30 cellular contexts compared by ENCODE assay signal in genomic region chr12:90244232-90244631, GRCh38.
"Had no signal": no experiment of that assay in that cellular context is flagged by ENCODE, and none has a peak within 500 bp of the region (broad histone marks: within the 10 kb centered on the region; RNA-seq: fewer than 3 reads in every experiment).

No MANE protein-coding gene starts in this region.

- H3K9me3 ChIP-seq: ascending aorta, breast epithelium, MG63 had no signal

- H2AFZ ChIP-seq: PC-9 had no signal

- DNase-seq: activated CD4-positive, alpha-beta T cell treated with anti-CD3 and anti-CD28 coated beads, Interleukin-2, amount 10 ng/mL, durations not matched to agents 7 days and 5 days; activated CD4-positive, alpha-beta T cell treated with anti-CD3 and anti-CD28 coated beads, Interleukin-2, amount 50 U/mL, for 48 hours; activated CD8-positive, alpha-beta T cell treated with anti-CD3 and anti-CD28 coated beads, Interleukin-2, amount 10 ng/mL, durations not matched to agents 7 days and 5 days; activated gamma-delta T cell; activated naive CD4-positive, alpha-beta T cell treated with Interleukin-2 at 50 U/mL for 16 hours; activated naive CD8-positive, alpha-beta T cell treated with anti-CD3 and anti-CD28 coated beads, Interleukin-2, amount 10 ng/mL, durations not matched to agents 7 days and 5 days; activated T-cell treated with anti-CD3 and anti-CD28 coated beads, Interleukin-2, amount 50 U/mL, for 24 hours; amygdala; caudate nucleus; cerebellar nuclear complex; Kasumi-1; MG63; NCI-H1092; NCI-H1436 treated with DMSO at 0.1 percent for 48 hours; NCI-H1694 treated with DMSO at 0.1 percent for 48 hours; NCI-H2029; NCI-H345; NCI-H524 treated with DMSO at 0.1 percent for 48 hours; NK-92 treated with Interleukin-12 subunit alpha and Interleukin-12 subunit beta, amount 100 ng/mL, for 24 hours; PC-9; SIG-M5; T-helper 1 cell; T1000 had no signal

- H3K4me1 ChIP-seq: breast epithelium had no signal

- H3K27me3 ChIP-seq: ascending aorta, breast epithelium, MG63 had no signal

- H3K27ac ChIP-seq: ascending aorta, breast epithelium, PC-9, RWPE1 had no signal

- FAIRE-seq: RCC 7860, TTC549 had no signal

- ATAC-seq: activated CD8-positive, alpha-beta T cell treated with anti-CD3 and anti-CD28 coated beads, Interleukin-2, amount 10 ng/mL, durations not matched to agents 7 days and 5 days; Right ventricle myocardium inferior; SK-N-SH treated with all-trans-retinoic acid at 6 μM for 48 hours had no signal

- H3K36me3 ChIP-seq: ascending aorta, breast epithelium, MG63 had no signal

- H3K4me3 ChIP-seq: ascending aorta, breast epithelium, MG63, PC-9 had no signal

- H3K4me2 ChIP-seq: PC-9 had no signal
